11 cellular contexts compared by ENCODE assay signal in the genomic region with DNA sequence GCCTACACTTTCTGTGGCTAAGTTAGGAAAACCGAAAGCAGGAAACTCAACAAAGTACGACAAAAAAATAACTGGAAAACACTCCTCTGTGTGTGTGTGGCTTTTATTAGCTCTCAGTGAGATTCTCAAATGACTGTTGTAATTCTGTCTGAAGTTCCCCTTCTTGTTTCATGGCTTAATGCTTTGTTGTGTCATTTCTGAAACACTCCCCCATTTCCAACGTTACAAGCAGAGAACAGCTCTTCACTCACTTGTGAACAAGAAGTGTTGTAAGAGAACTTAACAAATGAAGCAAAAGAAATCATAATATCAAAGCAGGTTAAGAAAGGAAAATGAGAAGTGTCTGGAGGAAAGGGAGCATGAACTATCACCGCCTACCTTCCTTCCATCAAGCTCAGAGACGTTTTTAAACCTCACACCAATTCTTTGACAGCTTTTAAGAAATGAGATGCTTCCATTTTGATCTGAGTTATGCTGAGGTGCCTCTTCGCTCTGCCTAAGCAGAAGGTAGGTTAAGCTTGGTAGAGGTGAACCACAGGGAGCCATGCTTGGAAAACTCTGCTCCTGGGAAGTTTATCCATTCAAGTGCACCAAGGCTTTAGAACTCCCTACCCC. TPM values are rescaled to one million over a fixed set of nuclear protein-coding genes. Genes with fewer than 3 reads are reported as not detected.
DNase-seq lines count a peak whose midpoint lies in the region; ATAC-seq and TF ChIP-seq lines count a peak whose summit lies in the region.
"Had no signal": no experiment of that assay in that cellular context is flagged by ENCODE, and none has a peak within 500 bp of the region (broad histone marks: within the 10 kb centered on the region; RNA-seq: fewer than 3 reads in every experiment).

No MANE protein-coding gene starts in this region.

- peak; percentile 72 for ATAC-seq in GM18867 (IDR thresholded peaks at IDR 0.05; ENCODE audit: unreplicated experiment)
- ATAC-seq in HG02571 (IDR thresholded peaks at IDR 0.05; ENCODE audit: unreplicated experiment) = peak; percentile 86
- ATAC-seq in left lobe of liver = no peak

- peaks cover 56 to 61% of the 10 kb centered on the region in 2 experiments for H3K4me1 ChIP-seq in neutrophil (ENCODE audit: control insufficient read depth in 1 of 2, insufficient read depth in 1 of 2, low read depth in 1 of 2, low read length in 1 of 2)

- peak overlapping the region; percentile 88 for H3K27ac ChIP-seq in neutrophil

- no peaks in the 10 kb centered on the region for H3K36me3 ChIP-seq in neutrophil
- H3K36me3 ChIP-seq in MG63 = no peaks in the 10 kb centered on the region

- H3K27me3 ChIP-seq in neutrophil = no peaks in the 10 kb centered on the region
- H3K27me3 ChIP-seq in MG63 = 0 out of 2 replicates have a peak, but pooled peaks cover 3% of the 10 kb centered on the region

- DNase-seq in Kasumi-1 (lab: John Stamatoyannopoulos, UW) (peak; percentile 82 to 85), left lobe of liver (ENCODE audit: low spot score) (no peak), MG63 (no peak), NCI-H1694 (lab: John Stamatoyannopoulos, UW) (no peak), DMS53 (lab: John Stamatoyannopoulos, UW) (no peak)
- DNase-seq: NCI-H1092, T1000 had no signal

- H3K9me3 ChIP-seq in neutrophil (no peaks in the 10 kb centered on the region), MG63 (no peaks in the 10 kb centered on the region)

- TF ChIP-seq CTCF in neutrophil (IDR thresholded peaks at IDR 0.05) = no peak

- H3K4me3 ChIP-seq in neutrophil (ENCODE audit: low read depth in 1 of 2, low read length in 1 of 2) = peak overlapping the region; percentile 23 to 48
- no peak overlapping the region for H3K4me3 ChIP-seq in MG63

RNA-seq across cellular contexts. Expression of a gene that starts 12.4 kb away (rescaled TPM):
- total RNA-seq in left lobe of liver = 103 TPM
- 12.2 and 28.1 TPM in 2 replicates for total RNA-seq in MG63 (2014; rRNA removed; shearing (Covaris generic); ENCODE audit: low replicate concordance)

RNA-seq across cellular contexts. Expression of a gene that starts 42.9 kb away (rescaled TPM):
- not detected for total RNA-seq in left lobe of liver
- total RNA-seq in MG63 (2014; rRNA removed; shearing (Covaris generic); ENCODE audit: low replicate concordance) = not detected in 2 replicates
- total RNA-seq: omental fat pad had no signal

Comparison
In these comparisons a context has a peak if more than half of its experiments do, and no peak if none do; other contexts are left out.
1. DNase-seq: peak in Kasumi-1 (2 of 2); none in left lobe of liver (single experiment), MG63 (single experiment), NCI-H1694 (single experiment) and DMS53 (single experiment).